ENCODE assay signal across 22 cellular contexts in genomic region chr16:54030451-54030850, GRCh38.
"Had no signal": no experiment of that assay in that cellular context is flagged by ENCODE, and none has a peak within 500 bp of the region (broad histone marks: within the 10 kb centered on the region; RNA-seq: fewer than 3 reads in every experiment).

No MANE protein-coding gene starts in this region.

- H3K27me3 Mint-ChIP-seq: dendritic cell treated with granulocyte-macrophage colony-stimulating factor and Interleukin-4, amounts not matched to agents 40 ng/mL and 50 ng/mL, for 4 days; stimulated activated naive CD8-positive, alpha-beta T cell treated with anti-CD3 and anti-CD28 coated beads, Interleukin-15, amount 100 ng/mL, for 72 hours had no signal

- H3K4me3 Mint-ChIP-seq: brain; dendritic cell treated with granulocyte-macrophage colony-stimulating factor and Interleukin-4, amounts not matched to agents 40 ng/mL and 50 ng/mL, for 4 days; nephron; stimulated activated naive CD8-positive, alpha-beta T cell treated with anti-CD3 and anti-CD28 coated beads, Interleukin-15, amount 100 ng/mL, for 72 hours; WTC11 had no signal

- H3K27ac ChIP-seq: esophagus muscularis mucosa, gastrocnemius medialis, neutrophil, pancreas, tibial artery had no signal

- H3K4me1 Mint-ChIP-seq: stimulated activated naive CD8-positive, alpha-beta T cell treated with anti-CD3 and anti-CD28 coated beads, Interleukin-15, amount 100 ng/mL, for 72 hours had no signal

- ATAC-seq: activated naive CD4-positive, alpha-beta T cell treated with anti-CD3 and anti-CD28 coated beads, Interleukin-2, amount 50 U/mL, for 72 hours; gastrocnemius medialis; left ventricle myocardium superior; pancreas; right cardiac atrium; stimulated activated naive CD8-positive, alpha-beta T cell treated with anti-CD3 and anti-CD28 coated beads, Interleukin-15, amount 100 ng/mL, for 72 hours; WTC11 had no signal

- DNase-seq: activated T-cell treated with anti-CD3 and anti-CD28 coated beads, Interleukin-2, amount 50 U/mL, for 1 hour; aorta; caudate nucleus; effector CD8-positive, alpha-beta T cell; gastrocnemius medialis; head of caudate nucleus; hypothalamus; left ventricle myocardium superior; mammary epithelial cell; midbrain; pancreas; right cardiac atrium; stimulated activated CD4-positive, alpha-beta T cell treated with anti-CD3 and anti-CD28 coated beads, Interleukin-1b, Interleukin-23, amount 100 ng/mL, for 48 hours; stimulated activated naive CD8-positive, alpha-beta T cell treated with anti-CD3 and anti-CD28 coated beads, Interleukin-15, amount 100 ng/mL, for 72 hours; tibial artery had no signal

- H3K27me3 ChIP-seq: esophagus muscularis mucosa, gastrocnemius medialis, neutrophil, pancreas, tibial artery had no signal

- H3K4me3 ChIP-seq: esophagus muscularis mucosa, gastrocnemius medialis, pancreas, tibial artery had no signal

- H3K36me3 ChIP-seq: esophagus muscularis mucosa, gastrocnemius medialis, neutrophil, pancreas, tibial artery had no signal

- H3K9me3 ChIP-seq: gastrocnemius medialis, neutrophil, pancreas had no signal

- H3K4me1 ChIP-seq: esophagus muscularis mucosa, gastrocnemius medialis, tibial artery had no signal

- H3K27ac Mint-ChIP-seq: activated naive CD4-positive, alpha-beta T cell treated with anti-CD3 and anti-CD28 coated beads, Interleukin-2, amount 50 U/mL, for 72 hours; brain; dendritic cell treated with granulocyte-macrophage colony-stimulating factor and Interleukin-4, amounts not matched to agents 40 ng/mL and 50 ng/mL, for 4 days; nephron; stimulated activated naive CD8-positive, alpha-beta T cell treated with anti-CD3 and anti-CD28 coated beads, Interleukin-15, amount 100 ng/mL, for 72 hours; WTC11 had no signal
